In genomic region chrX:10983526-10983925, GRCh38 we compare ENCODE assay signal across 28 cellular contexts.
"Had no signal": no experiment of that assay in that cellular context is flagged by ENCODE, and none has a peak within 500 bp of the region (broad histone marks: within the 10 kb centered on the region; RNA-seq: fewer than 3 reads in every experiment).

No MANE protein-coding gene starts in this region.

- H3K27ac ChIP-seq: colonic mucosa, epithelial cell of prostate, gastroesophageal sphincter, neural progenitor cell, parathyroid adenoma, prostate gland, thyroid gland, vagina had no signal

- H3K27ac Mint-ChIP-seq: dendritic cell treated with granulocyte-macrophage colony-stimulating factor and Interleukin-4, amounts not matched to agents 40 ng/mL and 50 ng/mL, for 4 days; endodermal cell; immature natural killer cell; mesothelial cell of epicardium; naive thymus-derived CD4-positive, alpha-beta T cell; nephron; neural progenitor cell had no signal

- H3K27me3 Mint-ChIP-seq: dendritic cell treated with granulocyte-macrophage colony-stimulating factor and Interleukin-4, amounts not matched to agents 40 ng/mL and 50 ng/mL, for 4 days; naive thymus-derived CD4-positive, alpha-beta T cell; stimulated activated naive CD8-positive, alpha-beta T cell treated with anti-CD3 and anti-CD28 coated beads, Interleukin-15, amount 100 ng/mL, for 72 hours had no signal

- H3K36me3 Mint-ChIP-seq: immature natural killer cell, mesothelial cell of epicardium, neural progenitor cell had no signal

- H3K4me3 Mint-ChIP-seq: dendritic cell treated with granulocyte-macrophage colony-stimulating factor and Interleukin-4, amounts not matched to agents 40 ng/mL and 50 ng/mL, for 4 days; endodermal cell; immature natural killer cell; mesothelial cell of epicardium; naive thymus-derived CD4-positive, alpha-beta T cell; nephron; neural progenitor cell; stimulated activated naive CD8-positive, alpha-beta T cell treated with anti-CD3 and anti-CD28 coated beads, Interleukin-15, amount 100 ng/mL, for 72 hours had no signal

- H3K4me3 ChIP-seq: colonic mucosa, gastroesophageal sphincter, lung, neural progenitor cell, prostate gland, thyroid gland, vagina had no signal

- H3K36me3 ChIP-seq: colonic mucosa, gastroesophageal sphincter, neural progenitor cell, prostate gland, thyroid gland, vagina had no signal

- H3K27me3 ChIP-seq: colonic mucosa, gastroesophageal sphincter, neural progenitor cell, thyroid gland, vagina had no signal

- ATAC-seq: esophagus mucosa; gastroesophageal sphincter; left lobe of liver; naive thymus-derived CD4-positive, alpha-beta T cell; right cardiac atrium; stimulated activated naive CD8-positive, alpha-beta T cell treated with anti-CD3 and anti-CD28 coated beads, Interleukin-15, amount 100 ng/mL, for 72 hours had no signal

- DNase-seq: colonic mucosa; effector CD8-positive, alpha-beta T cell; endodermal cell; foreskin fibroblast; glutamatergic neuron; immature natural killer cell; mesenchymal stem cell; naive thymus-derived CD4-positive, alpha-beta T cell; right cardiac atrium; small intestine; stimulated activated CD4-positive, alpha-beta T cell treated with anti-CD3 and anti-CD28 coated beads, Interleukin-15, amount 100 ng/mL, for 24 hours; stimulated activated CD4-positive, alpha-beta T cell treated with anti-CD3 and anti-CD28 coated beads, Interleukin-2, amount 100 ng/mL, for 48 hours; stimulated activated naive CD4-positive, alpha-beta T cell; stimulated activated naive CD8-positive, alpha-beta T cell treated with anti-CD3 and anti-CD28 coated beads, Interleukin-15, amount 100 ng/mL, for 72 hours; thyroid gland; trophoblast cell had no signal

- H3K4me1 Mint-ChIP-seq: endodermal cell; immature natural killer cell; naive thymus-derived CD4-positive, alpha-beta T cell; neural progenitor cell; stimulated activated naive CD8-positive, alpha-beta T cell treated with anti-CD3 and anti-CD28 coated beads, Interleukin-15, amount 100 ng/mL, for 72 hours had no signal
